Comparison of ENCODE assay signal across 22 cellular contexts in genomic region chr5:20224046-20224445, GRCh38.
"Had no signal": no experiment of that assay in that cellular context is flagged by ENCODE, and none has a peak within 500 bp of the region (broad histone marks: within the 10 kb centered on the region; RNA-seq: fewer than 3 reads in every experiment).

No MANE protein-coding gene starts in this region.

- DNase-seq: IMR-90, Karpas-422, KG1, MG63, NCI-H1092, NCI-H1105 treated with DMSO at 0.1 percent for 48 hours, NCI-H1417 treated with DMSO at 0.1 percent for 48 hours, NCI-H146, NCI-H1694 treated with DMSO at 0.1 percent for 48 hours, NCI-H1930, NCI-H2081, NCI-H2107, NCI-H2227 treated with DMSO at 0.1 percent for 48 hours, NCI-H446, NCI-H510A, NCI-H524 treated with DMSO at 0.1 percent for 48 hours, NCI-H69, NCI-H774, SHP77 treated with DMSO at 0.1 percent for 48 hours, SJCRH30 had no signal

- H3K27ac ChIP-seq: SJCRH30 had no signal

- H3K4me3 ChIP-seq: MG63, SJCRH30 had no signal

- H3K27me3 ChIP-seq: MG63, SJCRH30 had no signal

- H3K9me3 ChIP-seq: MG63, SJCRH30 had no signal

- H3K4me1 ChIP-seq: SJCRH30 had no signal

- ATAC-seq: HepG2, Right ventricle myocardium inferior had no signal

- H3K36me3 ChIP-seq: MG63, SJCRH30 had no signal
